ENCODE assay signal across 28 cellular contexts in the genomic region with DNA sequence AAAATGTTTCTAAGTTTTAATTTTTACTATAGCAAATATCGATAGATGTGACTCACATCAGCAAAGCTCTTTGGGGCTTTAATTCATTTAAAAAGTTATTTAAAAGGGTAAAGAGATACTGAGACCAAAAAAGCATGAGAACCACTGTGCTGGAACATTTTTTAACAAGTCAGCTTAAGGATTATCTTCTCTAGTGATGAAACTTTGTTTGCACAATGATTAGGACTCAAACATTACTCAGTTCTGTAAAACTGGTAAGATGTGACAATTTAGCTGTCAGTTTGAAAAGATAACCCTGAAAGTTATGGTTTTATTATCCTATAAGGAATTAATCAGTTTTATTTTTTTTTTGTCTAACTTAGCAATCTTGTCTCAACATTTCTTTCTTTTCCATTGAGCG.
"Had no signal": no experiment of that assay in that cellular context is flagged by ENCODE, and none has a peak within 500 bp of the region (broad histone marks: within the 10 kb centered on the region; RNA-seq: fewer than 3 reads in every experiment).

No MANE protein-coding gene starts in this region.

- H3K36me3 ChIP-seq: breast epithelium, MG63, Peyer's patch, SJCRH30 had no signal

- H3K27me3 Mint-ChIP-seq: activated CD4-positive, alpha-beta memory T cell treated with anti-CD3 and anti-CD28 coated beads, Interleukin-2, amount 10 ng/mL, durations not matched to agents 7 days and 5 days had no signal

- ATAC-seq: activated T-helper 17 cell treated with anti-CD3 and anti-CD28 coated beads, Interleukin-2, amount 50 U/mL, for 72 hours had no signal

- H3K9me3 Mint-ChIP-seq: activated CD4-positive, alpha-beta memory T cell treated with anti-CD3 and anti-CD28 coated beads, Interleukin-2, amount 10 ng/mL, durations not matched to agents 7 days and 5 days; activated T-helper 17 cell treated with anti-CD3 and anti-CD28 coated beads, Interleukin-2, amount 50 U/mL, for 72 hours had no signal

- H3K9me2 ChIP-seq: SK-N-SH had no signal

- H3K9me3 ChIP-seq: breast epithelium, MG63, Peyer's patch, SJCRH30, SK-N-SH had no signal

- H3K4me1 Mint-ChIP-seq: activated CD4-positive, alpha-beta memory T cell treated with anti-CD3 and anti-CD28 coated beads, Interleukin-2, amount 10 ng/mL, durations not matched to agents 7 days and 5 days; activated T-helper 17 cell treated with anti-CD3 and anti-CD28 coated beads, Interleukin-2, amount 50 U/mL, for 72 hours had no signal

- H3K27ac ChIP-seq: breast epithelium, Peyer's patch, RWPE1, SJCRH30, VCaP had no signal

- H3K36me3 Mint-ChIP-seq: activated naive CD8-positive, alpha-beta T cell had no signal

- H3K27ac Mint-ChIP-seq: activated CD4-positive, alpha-beta memory T cell treated with anti-CD3 and anti-CD28 coated beads, Interleukin-2, amount 10 ng/mL, durations not matched to agents 7 days and 5 days; activated naive CD4-positive, alpha-beta T cell treated with anti-CD3 and anti-CD28 coated beads for 36 hours; activated naive CD8-positive, alpha-beta T cell; activated T-helper 17 cell treated with anti-CD3 and anti-CD28 coated beads, Interleukin-2, amount 50 U/mL, for 72 hours had no signal

- H3K4me3 ChIP-seq: breast epithelium, MG63, Peyer's patch, SJCRH30 had no signal

- H3K9ac ChIP-seq: SK-N-SH had no signal

- H3K4me3 Mint-ChIP-seq: activated CD4-positive, alpha-beta memory T cell treated with anti-CD3 and anti-CD28 coated beads, Interleukin-2, amount 10 ng/mL, durations not matched to agents 7 days and 5 days; activated naive CD4-positive, alpha-beta T cell treated with anti-CD3 and anti-CD28 coated beads for 36 hours; activated naive CD8-positive, alpha-beta T cell; activated T-helper 17 cell treated with anti-CD3 and anti-CD28 coated beads, Interleukin-2, amount 50 U/mL, for 72 hours had no signal

- DNase-seq: activated CD4-positive, alpha-beta memory T cell treated with anti-CD3 and anti-CD28 coated beads, Interleukin-2, amount 10 ng/mL, durations not matched to agents 7 days and 5 days; activated CD4-positive, alpha-beta T cell treated with anti-CD3 and anti-CD28 coated beads, Interleukin-2, amount 50 U/mL, for 1 hour; activated CD4-positive, CD25-positive, alpha-beta regulatory T cell; activated gamma-delta T cell; activated naive CD4-positive, alpha-beta T cell treated with anti-CD3 and anti-CD28 coated beads for 36 hours; activated T-cell treated with anti-CD3 and anti-CD28 coated beads for 4 hours; activated T-cell treated with anti-CD3 and anti-CD28 coated beads, Interleukin-2, amount 50 U/mL, for 48 hours; anterior cingulate cortex; central memory CD4-positive, alpha-beta T cell; MG63; MV-4-11; NCI-H1092 treated with DMSO at 0.1 percent for 48 hours; NCI-H1436; NCI-H2081 treated with DMSO at 0.1 percent for 48 hours; NCI-H446; NCI-H524 treated with DMSO at 0.1 percent for 48 hours; NCI-H748 treated with DMSO at 0.1 percent for 48 hours; OCI-M1; Right ventricle myocardium superior; SJCRH30; SK-N-SH; T-helper 1 cell had no signal

- H3K4me1 ChIP-seq: breast epithelium, Peyer's patch, SJCRH30 had no signal

- H3K4me2 ChIP-seq: SK-N-SH had no signal

- H3K27me3 ChIP-seq: breast epithelium, MG63, Peyer's patch, SJCRH30 had no signal
